In the genomic region with DNA sequence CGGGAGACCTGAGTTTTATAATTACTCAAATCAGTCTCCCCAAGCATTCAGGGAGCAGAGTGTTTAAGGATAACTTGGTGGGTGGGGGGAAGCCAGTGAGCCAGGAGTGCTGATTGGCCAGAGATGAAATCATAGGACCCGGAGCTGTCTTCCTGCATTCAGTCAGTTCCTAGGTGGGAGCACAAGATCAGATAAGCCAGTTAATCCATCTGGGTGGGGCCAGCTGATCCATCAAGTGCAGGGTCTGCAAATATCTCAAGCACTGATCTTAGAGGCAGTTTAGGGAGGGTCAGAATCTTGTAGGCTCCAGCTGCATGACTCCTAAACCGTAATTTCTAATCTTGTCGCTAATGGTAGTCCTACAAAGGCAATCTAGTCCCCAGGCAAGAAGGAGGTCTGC, we compare ENCODE assay signal across 6 cellular contexts.
DNase-seq lines count a peak whose midpoint lies in the region; TF ChIP-seq lines count a peak whose summit lies in the region.
"Not testable (repeated sequence)": the region's sequence is repeated elsewhere in the genome, so short reads cannot be mapped to it uniquely, and the experiment has no call there.

No MANE protein-coding gene starts in this region.

- not testable (repeated sequence) for H3K36me3 ChIP-seq in esophagus muscularis mucosa, neural progenitor cell

- H3K4me1 ChIP-seq in esophagus muscularis mucosa, neural progenitor cell: not testable (repeated sequence)

- not testable (repeated sequence) for H3K27me3 Mint-ChIP-seq in nephron progenitor cell (ENCODE audit: low read depth, poor library complexity); neural progenitor cell (ENCODE audit: insufficient read depth, low read depth)

- not testable (repeated sequence) for H3K36me3 Mint-ChIP-seq in nephron progenitor cell (ENCODE audit: low read depth); neural progenitor cell

- not testable (repeated sequence) for H3K79me2 ChIP-seq in neural progenitor cell (ENCODE audit: low read depth)

- not testable (repeated sequence) for H3K4me3 Mint-ChIP-seq in nephron progenitor cell, neural progenitor cell

- not testable (repeated sequence) for H3K4me1 Mint-ChIP-seq in nephron progenitor cell, neural progenitor cell

- H3K9me3 Mint-ChIP-seq in nephron progenitor cell, neural progenitor cell: not testable (repeated sequence)

- WGBS in esophagus muscularis mucosa = 94% methylated on average over 4 of the region's 4 CpGs

- not testable (repeated sequence) for H3K9ac ChIP-seq in neural progenitor cell

- H4K20me1 ChIP-seq in neural progenitor cell (ENCODE audit: low read depth) = not testable (repeated sequence)

- TF ChIP-seq EP300 in esophagus muscularis mucosa (IDR thresholded peaks at IDR 0.05) = not testable (repeated sequence)

- DNase-seq in ELF-1 (ENCODE audit: low read depth, low spot score) = peak; percentile 25
- DNase-seq in NCI-H82 (lab: John Stamatoyannopoulos, UW) = peak; percentile 72
- DNase-seq in SK-N-DZ (ENCODE audit: low spot score) = peak; percentile 90
- peak; percentile 39 for DNase-seq in esophagus muscularis mucosa (ENCODE audit: extremely low spot score)
- not testable (repeated sequence) for DNase-seq in nephron progenitor cell; neural progenitor cell (ENCODE audit: low spot score)

- not testable (repeated sequence) for H3K9me3 ChIP-seq in esophagus muscularis mucosa; neural progenitor cell (ENCODE audit: low read depth)

- H2AFZ ChIP-seq in neural progenitor cell (replicated peaks) = not testable (repeated sequence)

- H3F3A ChIP-seq in neural progenitor cell (ENCODE audit: low read depth) = not testable (repeated sequence)

- H3K27me3 ChIP-seq in esophagus muscularis mucosa, neural progenitor cell: not testable (repeated sequence)

- H3K4me3 ChIP-seq in esophagus muscularis mucosa, neural progenitor cell: not testable (repeated sequence)

- not testable (repeated sequence) for TF ChIP-seq CTCF in esophagus muscularis mucosa (IDR thresholded peaks at IDR 0.05); nephron progenitor cell (IDR thresholded peaks at IDR 0.05); neural progenitor cell (IDR thresholded peaks at IDR 0.05)

- intact Hi-C loops in esophagus muscularis mucosa (cut with DNase I) = not testable (repeated sequence)

- not testable (repeated sequence) for TF ChIP-seq POLR2A in esophagus muscularis mucosa (IDR thresholded peaks at IDR 0.05; ENCODE audit: low read depth)

- H3K27ac Mint-ChIP-seq in nephron progenitor cell (peak overlapping the region; percentile 68), neural progenitor cell (peak overlapping the region; percentile 42)

- not testable (repeated sequence) for H3K4me2 ChIP-seq in neural progenitor cell

- H3K27ac ChIP-seq in esophagus muscularis mucosa (replicated peaks in 1 of 4); neural progenitor cell: not testable (repeated sequence)
